25 cellular contexts compared by ENCODE assay signal in the genomic region with DNA sequence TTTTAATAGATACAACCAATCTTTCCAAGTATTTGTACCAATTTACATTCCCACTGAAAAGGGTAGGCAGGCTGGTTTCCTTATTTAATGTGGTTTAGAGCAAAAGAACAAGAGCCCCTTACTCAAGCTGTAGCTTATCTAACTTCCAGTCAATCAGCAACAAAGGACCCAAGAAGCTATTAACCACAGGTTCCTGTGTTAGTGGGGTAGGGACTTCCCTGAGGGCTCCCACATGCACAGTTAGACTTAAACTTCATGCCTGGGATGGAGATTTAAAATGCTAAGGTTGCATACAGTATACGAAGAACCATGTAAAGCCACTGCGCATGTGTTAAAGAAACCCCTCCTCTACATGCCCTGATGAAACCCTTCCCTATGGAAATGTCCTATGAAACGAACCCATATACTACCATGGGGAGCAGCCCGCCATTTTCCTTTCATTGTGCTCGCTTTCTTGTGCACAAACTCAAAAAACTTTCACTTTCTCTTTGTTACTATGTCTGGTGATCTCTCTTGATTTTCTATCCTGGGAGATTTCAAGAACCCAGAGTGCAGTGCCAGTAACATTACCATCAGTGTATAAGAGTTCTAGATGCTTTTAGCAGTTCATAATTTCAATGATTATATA. TPM values are rescaled to one million over a fixed set of nuclear protein-coding genes. Genes with fewer than 3 reads are reported as not detected.
DNase-seq lines count a peak whose midpoint lies in the region; ATAC-seq, FAIRE-seq and TF ChIP-seq lines count a peak whose summit lies in the region.
"Had no signal": no experiment of that assay in that cellular context is flagged by ENCODE, and none has a peak within 500 bp of the region (broad histone marks: within the 10 kb centered on the region; RNA-seq: fewer than 3 reads in every experiment).

No MANE protein-coding gene starts in this region.

- no peaks in the 10 kb centered on the region for H3K36me3 Mint-ChIP-seq in CD4-positive, alpha-beta T cell (ENCODE audit: low read depth)
- no peaks in the 10 kb centered on the region for H3K36me3 Mint-ChIP-seq in activated T-helper 17 cell treated with anti-CD3 and anti-CD28 coated beads, Interleukin-2, amount 50 U/mL, for 72 hours (ENCODE audit: low read depth)
- H3K36me3 Mint-ChIP-seq: naive B cell had no signal

- H3K27me3 Mint-ChIP-seq in CD4-positive, alpha-beta T cell = no peaks in the 10 kb centered on the region
- no peaks in the 10 kb centered on the region for H3K27me3 Mint-ChIP-seq in activated T-helper 17 cell treated with anti-CD3 and anti-CD28 coated beads, Interleukin-2, amount 50 U/mL, for 72 hours
- H3K27me3 Mint-ChIP-seq: activated CD4-positive, alpha-beta T cell treated with anti-CD3 and anti-CD28 coated beads, Interleukin-2, amount 10 ng/mL, durations not matched to agents 7 days and 5 days had no signal

- H3K9me3 Mint-ChIP-seq in CD4-positive, alpha-beta T cell = no peaks in the 10 kb centered on the region
- H3K9me3 Mint-ChIP-seq in activated T-helper 17 cell treated with anti-CD3 and anti-CD28 coated beads, Interleukin-2, amount 50 U/mL, for 72 hours = peaks cover 5% of the 10 kb centered on the region

- WGBS in right cardiac atrium = 92% methylated on average over 5 of the region's 5 CpGs

- H3K27me3 ChIP-seq in CD4-positive, alpha-beta T cell (ENCODE audit: control insufficient read depth, insufficient read depth, low read length) = no peaks in the 10 kb centered on the region
- H3K27me3 ChIP-seq in right cardiac atrium (ENCODE audit: control insufficient read depth, insufficient read depth) = no peaks in the 10 kb centered on the region
- H3K27me3 ChIP-seq: adrenal gland, BE2C, testis had no signal

- no peak overlapping the region for H3K4me3 ChIP-seq in Jurkat, Clone E6-1 (ENCODE audit: low read length)
- H3K4me3 ChIP-seq in right cardiac atrium (ENCODE audit: low read length) = no peak overlapping the region
- H3K4me3 ChIP-seq: adrenal gland, skin epidermis, testis had no signal

- no peak for ATAC-seq in CD4-positive, alpha-beta T cell (ENCODE audit: poor library complexity)
- ATAC-seq in GM18511 (IDR thresholded peaks at IDR 0.05; ENCODE audit: unreplicated experiment) (peak; percentile 55), HG03025 (IDR thresholded peaks at IDR 0.05; ENCODE audit: low FRiP score, unreplicated experiment) (no peak), right cardiac atrium (no peak)
- peak; percentile 31 for ATAC-seq in activated T-helper 17 cell treated with anti-CD3 and anti-CD28 coated beads, Interleukin-2, amount 50 U/mL, for 72 hours (replicated peaks)
- ATAC-seq: SK-N-SH treated with all-trans-retinoic acid at 6 μM for 48 hours had no signal

- no peak for TF ChIP-seq POLR2A in GM12891 (IDR thresholded peaks at IDR 0.05; ENCODE audit: low read depth, low read length)

- no peaks in the 10 kb centered on the region for H3K4me1 ChIP-seq in right cardiac atrium (ENCODE audit: control insufficient read depth, insufficient read depth, low read length)
- H3K4me1 ChIP-seq: adrenal gland, BE2C, testis had no signal

- peaks cover 13% of the 10 kb centered on the region for H3K4me1 Mint-ChIP-seq in CD4-positive, alpha-beta T cell (ENCODE audit: low read depth)
- H3K4me1 Mint-ChIP-seq in activated T-helper 17 cell treated with anti-CD3 and anti-CD28 coated beads, Interleukin-2, amount 50 U/mL, for 72 hours = peaks cover 10% of the 10 kb centered on the region
- H3K4me1 Mint-ChIP-seq: naive B cell had no signal

- no peak for TF ChIP-seq CTCF in CD4-positive, alpha-beta T cell (IDR thresholded peaks at IDR 0.05)

- no peak overlapping the region for H3K27ac ChIP-seq in CD4-positive, alpha-beta T cell (ENCODE audit: low read depth, low read length)
- H3K27ac ChIP-seq in right cardiac atrium (ENCODE audit: low read length) = no peak overlapping the region
- H3K27ac ChIP-seq: adrenal gland, skin epidermis, testis had no signal

- CTCF ChIA-PET in CD4-positive, alpha-beta T cell (lab: Charles Lee) = no interaction called here

- intact Hi-C loops in CD4-positive, alpha-beta T cell (cut with DNase I, micrococcal nuclease) = no loop called here
- intact Hi-C loops in right cardiac atrium (cut with DNase I) = no loop called here

- H3K9me3 ChIP-seq in CD4-positive, alpha-beta T cell (ENCODE audit: control insufficient read depth, low read length) = no peaks in the 10 kb centered on the region
- H3K9me3 ChIP-seq in right cardiac atrium (ENCODE audit: control insufficient read depth, low read length) = no peaks in the 10 kb centered on the region
- H3K9me3 ChIP-seq: adrenal gland, BE2C, testis had no signal

- no peak for FAIRE-seq in GM12891 (lab: Jason Lieb, UNC)
- FAIRE-seq: keratinocyte, TTC549 had no signal

- POLR2A ChIA-PET in CD4-positive, alpha-beta T cell (lab: Charles Lee) = no interaction called here

- no peak overlapping the region for H3K27ac Mint-ChIP-seq in CD4-positive, alpha-beta T cell
- no peak overlapping the region for H3K27ac Mint-ChIP-seq in activated T-helper 17 cell treated with anti-CD3 and anti-CD28 coated beads, Interleukin-2, amount 50 U/mL, for 72 hours
- H3K27ac Mint-ChIP-seq: activated CD4-positive, alpha-beta T cell treated with anti-CD3 and anti-CD28 coated beads, Interleukin-2, amount 10 ng/mL, durations not matched to agents 7 days and 5 days had no signal

- DNase-seq in CD4-positive, alpha-beta T cell = no peak
- DNase-seq in Jurkat, Clone E6-1 (ENCODE audit: low read depth, low spot score) = peak; percentile 9
- DNase-seq in GM12891 (ENCODE audit: insufficient read length, low spot score) (no peak), right cardiac atrium (no peak)
- DNase-seq: activated CD4-positive, alpha-beta T cell treated with anti-CD3 and anti-CD28 coated beads, Interleukin-2, amount 10 ng/mL, durations not matched to agents 7 days and 5 days; activated T-cell treated with anti-CD3 and anti-CD28 coated beads, Interleukin-2, amount 50 U/mL, for 1 hour; adrenal gland; BE2C; caudate nucleus; DMS153; effector memory CD4-positive, alpha-beta T cell; naive B cell; NCI-H1092; NCI-H2107; NCI-H524 treated with DMSO at 0.1 percent for 48 hours; stimulated activated CD4-positive, alpha-beta T cell treated with anti-CD3 and anti-CD28 coated beads, Interleukin-4, amount 100 ng/mL, for 24 hours; stimulated activated CD8-positive, alpha-beta memory T cell treated with anti-CD3 and anti-CD28 coated beads, Interleukin-4, amount 100 ng/mL, for 48 hours; testis had no signal

- H3K4me3 Mint-ChIP-seq in CD4-positive, alpha-beta T cell = peak overlapping the region; percentile 48
- H3K4me3 Mint-ChIP-seq in activated T-helper 17 cell treated with anti-CD3 and anti-CD28 coated beads, Interleukin-2, amount 50 U/mL, for 72 hours = peak overlapping the region; percentile 29
- H3K4me3 Mint-ChIP-seq: activated CD4-positive, alpha-beta T cell treated with anti-CD3 and anti-CD28 coated beads, Interleukin-2, amount 10 ng/mL, durations not matched to agents 7 days and 5 days; naive B cell had no signal

TF ChIP-seq in GM12891, 5 proteins besides CTCF, POLR2A, EP300 and RAD21:
- TF ChIP-seq POU2F2 (IDR thresholded peaks at IDR 0.05; ENCODE audit: low read depth, low read length) (no peak), POLR2AphosphoS5 (IDR thresholded peaks at IDR 0.05; ENCODE audit: low read depth, low read length) (no peak)

RNA-seq across cellular contexts. Expression of a gene that starts 23.3 kb away (rescaled TPM):
- not detected for total RNA-seq in CD4-positive, alpha-beta T cell
- not detected for polyA plus RNA-seq in Jurkat, Clone E6-1 (2012; ENCODE audit: insufficient read depth, insufficient read length)
- not detected for total RNA-seq in activated T-helper 17 cell treated with anti-CD3 and anti-CD28 coated beads, Interleukin-2, amount 50 U/mL, for 72 hours
- not detected for polyA plus RNA-seq in GM12891 (2012; ENCODE audit: low read depth, missing spikeins)
- 1 to 10 TPM in 3 of 4 donors, under 1 TPM in 1; 0.39 to 2.2 (median 1.5) TPM for total RNA-seq in right cardiac atrium
- polyA plus RNA-seq in right cardiac atrium = 1.5 TPM
- total RNA-seq: activated CD4-positive, alpha-beta T cell treated with anti-CD3 and anti-CD28 coated beads, Interleukin-2, amount 10 ng/mL, durations not matched to agents 7 days and 5 days had no signal

Comparison
In these comparisons a context has a peak if more than half of its experiments do, and no peak if none do; other contexts are left out.
1. ATAC-seq: peak in GM18511 (single experiment) and activated T-helper 17 cell treated with anti-CD3 and anti-CD28 coated beads, Interleukin-2, amount 50 U/mL, for 72 hours (single experiment); none in CD4-positive, alpha-beta T cell (single experiment), HG03025 (single experiment) and right cardiac atrium (0 of 2).